ENCODE assay signal across 11 cellular contexts in the genomic region with DNA sequence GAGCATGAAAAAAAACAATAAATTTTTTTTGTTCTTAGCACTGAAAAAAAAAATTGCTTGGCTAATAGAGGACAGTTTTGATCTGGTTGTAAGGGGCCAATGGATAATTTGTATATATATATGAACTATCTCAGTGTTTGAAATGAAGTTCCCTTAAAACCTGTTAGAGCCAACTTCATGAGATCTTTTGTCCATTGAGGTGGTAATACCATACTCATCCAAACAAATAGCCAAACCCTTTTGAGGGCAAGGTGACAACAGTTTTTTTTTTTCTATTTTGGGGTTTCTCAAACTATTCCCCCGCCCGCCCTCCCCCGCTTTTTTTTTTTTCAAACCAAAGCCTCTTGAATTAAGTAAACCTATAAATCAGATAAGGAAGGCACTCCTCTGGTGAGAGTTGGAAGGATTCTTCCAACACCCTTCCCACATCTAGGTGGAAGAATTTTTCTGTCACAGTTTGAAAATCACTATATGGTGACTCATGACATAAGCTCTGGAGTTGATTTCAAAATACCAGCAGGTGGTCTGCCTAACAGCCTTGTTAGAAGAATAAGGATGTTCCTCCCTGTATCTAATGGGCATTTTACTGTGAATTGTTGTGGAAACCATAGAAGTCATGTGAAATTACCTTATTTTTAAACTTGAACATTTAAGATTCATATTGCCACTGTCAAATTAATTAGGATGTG. TPM values are rescaled to one million over a fixed set of nuclear protein-coding genes. Genes with fewer than 3 reads are reported as not detected.
DNase-seq lines count a peak whose midpoint lies in the region; ATAC-seq and TF ChIP-seq lines count a peak whose summit lies in the region.
"Had no signal": no experiment of that assay in that cellular context is flagged by ENCODE, and none has a peak within 500 bp of the region (broad histone marks: within the 10 kb centered on the region; RNA-seq: fewer than 3 reads in every experiment).

No MANE protein-coding gene starts in this region.

- CTCF ChIA-PET in activated CD8-positive, alpha-beta memory T cell treated with anti-CD3 and anti-CD28 coated beads, Interleukin-2, amount 10 ng/mL, durations not matched to agents 7 days and 5 days (lab: Charles Lee), result no interaction called here

- H3K4me3 Mint-ChIP-seq in chondrocyte (ENCODE audit: unreplicated experiment), result no peak overlapping the region
- H3K4me3 Mint-ChIP-seq in activated CD8-positive, alpha-beta memory T cell treated with anti-CD3 and anti-CD28 coated beads, Interleukin-2, amount 10 ng/mL, durations not matched to agents 7 days and 5 days, result no peak overlapping the region
- H3K4me3 Mint-ChIP-seq: activated B cell treated with CpG ODN at 0.5 μM for 24 hours had no signal

- H3K27ac Mint-ChIP-seq in chondrocyte (ENCODE audit: unreplicated experiment), result peak overlapping the region; percentile 49
- no peak overlapping the region for H3K27ac Mint-ChIP-seq in activated CD8-positive, alpha-beta memory T cell treated with anti-CD3 and anti-CD28 coated beads, Interleukin-2, amount 10 ng/mL, durations not matched to agents 7 days and 5 days
- H3K27ac Mint-ChIP-seq: activated B cell treated with CpG ODN at 0.5 μM for 24 hours had no signal

- H3K9me3 Mint-ChIP-seq in chondrocyte (ENCODE audit: low read depth), result no peaks in the 10 kb centered on the region
- no peaks in the 10 kb centered on the region for H3K9me3 Mint-ChIP-seq in activated CD8-positive, alpha-beta memory T cell treated with anti-CD3 and anti-CD28 coated beads, Interleukin-2, amount 10 ng/mL, durations not matched to agents 7 days and 5 days (ENCODE audit: low read depth)
- H3K9me3 Mint-ChIP-seq: activated B cell treated with CpG ODN at 0.5 μM for 24 hours had no signal

- peaks cover 13% of the 10 kb centered on the region for H3K36me3 Mint-ChIP-seq in chondrocyte (ENCODE audit: low read depth)
- H3K36me3 Mint-ChIP-seq in activated CD8-positive, alpha-beta memory T cell treated with anti-CD3 and anti-CD28 coated beads, Interleukin-2, amount 10 ng/mL, durations not matched to agents 7 days and 5 days, result peaks cover 21% of the 10 kb centered on the region

- H3K27me3 Mint-ChIP-seq in chondrocyte (ENCODE audit: low read depth), result no peaks in the 10 kb centered on the region
- H3K27me3 Mint-ChIP-seq in activated CD8-positive, alpha-beta memory T cell treated with anti-CD3 and anti-CD28 coated beads, Interleukin-2, amount 10 ng/mL, durations not matched to agents 7 days and 5 days, result no peaks in the 10 kb centered on the region
- H3K27me3 Mint-ChIP-seq: activated B cell treated with CpG ODN at 0.5 μM for 24 hours had no signal

- TF ChIP-seq CTCF in chondrocyte (IDR thresholded peaks at IDR 0.05), result no peak
- no peak for TF ChIP-seq CTCF in omental fat pad (IDR thresholded peaks at IDR 0.05)

- ATAC-seq in omental fat pad (ENCODE audit: low FRiP score), result peak; percentile 37
- no peak for ATAC-seq in activated CD8-positive, alpha-beta memory T cell treated with anti-CD3 and anti-CD28 coated beads, Interleukin-2, amount 10 ng/mL, durations not matched to agents 7 days and 5 days

- peak; percentile 35 for DNase-seq in DMS53 (lab: John Stamatoyannopoulos, UW)
- DNase-seq in DMS53 treated with DMSO at 0.1 percent for 48 hours (lab: John Stamatoyannopoulos, UW; ENCODE audit: unreplicated experiment), result no peak
- DNase-seq in NCI-H2171 treated with DMSO at 0.1 percent for 48 hours (lab: John Stamatoyannopoulos, UW), result peak; percentile 37
- no peak for DNase-seq in chondrocyte (ENCODE audit: low spot score)
- no peak for DNase-seq in omental fat pad (ENCODE audit: low spot score)
- no peak for DNase-seq in NCI-H524 treated with DMSO at 0.1 percent for 48 hours (lab: John Stamatoyannopoulos, UW)
- no peak for DNase-seq in Kasumi-1 (lab: John Stamatoyannopoulos, UW)
- DNase-seq in activated CD8-positive, alpha-beta memory T cell treated with anti-CD3 and anti-CD28 coated beads, Interleukin-2, amount 10 ng/mL, durations not matched to agents 7 days and 5 days, result no peak
- DNase-seq: activated B cell treated with CpG ODN at 0.5 μM for 24 hours; effector CD8-positive, alpha-beta T cell; KG1 had no signal

- H3K4me1 Mint-ChIP-seq in chondrocyte (ENCODE audit: low read depth), result peaks cover 52% of the 10 kb centered on the region
- H3K4me1 Mint-ChIP-seq in activated CD8-positive, alpha-beta memory T cell treated with anti-CD3 and anti-CD28 coated beads, Interleukin-2, amount 10 ng/mL, durations not matched to agents 7 days and 5 days, result peaks cover 7% of the 10 kb centered on the region

RNA-seq across cellular contexts. Expression of a gene that starts 10.2 kb away (rescaled TPM):
- total RNA-seq in chondrocyte, result 82.8 to 88.0 TPM (median 87.0 TPM) in 3 replicates
- total RNA-seq in omental fat pad, result 100 to 1,000 TPM; 116 to 125 (median 121) TPM
- total RNA-seq in activated CD8-positive, alpha-beta memory T cell treated with anti-CD3 and anti-CD28 coated beads, Interleukin-2, amount 10 ng/mL, durations not matched to agents 7 days and 5 days, result 10 to 100 TPM; 25.8 to 29.4 TPM

Comparison
In these comparisons a context has a peak if more than half of its experiments do, and no peak if none do; other contexts are left out.
1. DNase-seq: peak in DMS53 (single experiment) and NCI-H2171 treated with DMSO at 0.1 percent for 48 hours (single experiment); none in DMS53 treated with DMSO at 0.1 percent for 48 hours (single experiment), chondrocyte (single experiment), omental fat pad (single experiment), NCI-H524 treated with DMSO at 0.1 percent for 48 hours (single experiment), Kasumi-1 (0 of 2) and activated CD8-positive, alpha-beta memory T cell treated with anti-CD3 and anti-CD28 coated beads, Interleukin-2, amount 10 ng/mL, durations not matched to agents 7 days and 5 days (single experiment).